ENCODE assay signal across 14 cellular contexts in genomic region chr1:30745156-30745833, GRCh38. TPM values are rescaled to one million over a fixed set of nuclear protein-coding genes. Genes with fewer than 3 reads are reported as not detected.
DNase-seq lines count a peak whose midpoint lies in the region; ATAC-seq and TF ChIP-seq lines count a peak whose summit lies in the region.
"Had no signal": no experiment of that assay in that cellular context is flagged by ENCODE, and none has a peak within 500 bp of the region (broad histone marks: within the 10 kb centered on the region; RNA-seq: fewer than 3 reads in every experiment).

No MANE protein-coding gene starts in this region.

- no peaks in the 10 kb centered on the region; the same call in 1 of the 2 replicates for H3K79me2 ChIP-seq in OCI-LY7 (ENCODE audit: insufficient read depth, low read depth, low read length)

- peaks cover 6% of the 10 kb centered on the region; the same call in 1 of the 2 replicates for H4K20me1 ChIP-seq in OCI-LY7 (ENCODE audit: insufficient read depth, low read length)

- H3K27me3 ChIP-seq in effector memory CD4-positive, alpha-beta T cell (replicated peaks; ENCODE audit: control insufficient read depth, insufficient read depth, low read length, poor library complexity, severe bottlenecking), result no peaks in the 10 kb centered on the region
- H3K27me3 ChIP-seq in spleen (replicated peaks in 1 of 7), result no peaks in the 10 kb centered on the region
- H3K27me3 ChIP-seq: gastroesophageal sphincter had no signal

- 54 to 63% (median 56%) methylated on average over 14 of the region's 14 CpGs for WGBS in spleen, 5 donors

- POLR2A ChIA-PET in OCI-LY7 (lab: Charles Lee), result interaction anchor here (0.7 to 4.7 kb wide), 5 partner anchors 10 to 25 kb away, joined by 3 to 55 read pairs (median 15); partner anchors contain the start of gene LAPTM5

- no peak for ATAC-seq in Right ventricle myocardium superior (ENCODE audit: poor library complexity)
- ATAC-seq: gastroesophageal sphincter had no signal

- H3K4me3 ChIP-seq in OCI-LY7 (ENCODE audit: low read depth, low read length, poor library complexity, severe bottlenecking) (peak overlapping the region; percentile 8), spleen (peak overlapping the region in 1 of 8 donors; percentile 80)
- peak overlapping the region; percentile 33 for H3K4me3 ChIP-seq in effector memory CD4-positive, alpha-beta T cell (ENCODE audit: insufficient read depth, low read depth, low read length, poor library complexity, severe bottlenecking)
- H3K4me3 ChIP-seq: gastroesophageal sphincter had no signal

- H3K36me3 ChIP-seq in OCI-LY7 (ENCODE audit: insufficient read depth, low read length) (no peaks in the 10 kb centered on the region), spleen (peaks cover 0 to 90% (median 26%) of the 10 kb centered on the region in 6 donors)
- H3K36me3 ChIP-seq in effector memory CD4-positive, alpha-beta T cell (ENCODE audit: control insufficient read depth, insufficient read depth, low read length), result peaks cover 27% of the 10 kb centered on the region
- H3K36me3 ChIP-seq: gastroesophageal sphincter had no signal

- intact Hi-C loops in OCI-LY7 (cut with micrococcal nuclease; ENCODE audit: unreplicated experiment) (no loop called here), spleen (cut with DNase I; ENCODE audit: low total_unique reads) (no loop called here), Right ventricle myocardium superior (cut with DNase I) (no loop called here)

- TF ChIP-seq CTCF in OCI-LY7 (conservative IDR thresholded peaks at IDR 0.05; ENCODE audit: low read length) (no peak), spleen (IDR thresholded peaks at IDR 0.05 in 8 of 11, conservative IDR thresholded peaks at IDR 0.05 in 3 of 11) (no peak)

- CTCF ChIA-PET in OCI-LY7 (lab: Charles Lee; ENCODE audit: unreplicated experiment), result no interaction called here

- H2AFZ ChIP-seq in OCI-LY7 (ENCODE audit: low read length), result no peak overlapping the region

- H3K27ac ChIP-seq in OCI-LY7 (ENCODE audit: low read depth, low read length, poor library complexity, severe bottlenecking) (peak overlapping the region; percentile 74), spleen (peak overlapping the region; percentile 79 to 99 (median 96))
- H3K27ac ChIP-seq in effector memory CD4-positive, alpha-beta T cell (ENCODE audit: insufficient read depth, low read length, poor library complexity, severe bottlenecking), result peak overlapping the region; percentile 93
- H3K27ac ChIP-seq: 22Rv1 had no signal

- H3K9me2 ChIP-seq in OCI-LY7 (ENCODE audit: insufficient read depth, low read length), result no peaks in the 10 kb centered on the region

- peak overlapping the region; percentile 70 for H3K4me2 ChIP-seq in OCI-LY7 (ENCODE audit: low read length)

- peaks cover 99% of the 10 kb centered on the region for H3K4me1 ChIP-seq in OCI-LY7 (ENCODE audit: insufficient read depth, low read length, poor library complexity, severe bottlenecking)
- H3K4me1 ChIP-seq in effector memory CD4-positive, alpha-beta T cell (ENCODE audit: control insufficient read depth, insufficient read depth, low read length, poor library complexity, severe bottlenecking), result peaks cover 94% of the 10 kb centered on the region
- H3K4me1 ChIP-seq in spleen, result peaks cover 89 to 100% (median 100%) of the 10 kb centered on the region in 6 donors

- H3K9me3 ChIP-seq in OCI-LY7 (ENCODE audit: low read length) (no peaks in the 10 kb centered on the region), spleen (no peaks in the 10 kb centered on the region)
- H3K9me3 ChIP-seq in effector memory CD4-positive, alpha-beta T cell (ENCODE audit: control insufficient read depth, low read length), result no peaks in the 10 kb centered on the region
- H3K9me3 ChIP-seq: gastroesophageal sphincter had no signal

- BruUV-seq in OCI-LY7 (replicated peaks; lab: Mats Ljungman, UMichigan), result no TSS peak

- no peak for TF ChIP-seq POLR2A in spleen (IDR thresholded peaks at IDR 0.05)

- DNase-seq in DMS53 (lab: John Stamatoyannopoulos, UW) (peak; percentile 23), DMS53 treated with DMSO at 0.1 percent for 48 hours (lab: John Stamatoyannopoulos, UW; ENCODE audit: unreplicated experiment) (no peak), OCI-LY7 (ENCODE audit: low spot score) (no peak), spleen (peak; percentile 78), Right ventricle myocardium superior (no peak), cortex of kidney (lab: John Stamatoyannopoulos, UW) (no peak), SKM-1 (lab: John Stamatoyannopoulos, UW; ENCODE audit: unreplicated experiment) (no peak)
- DNase-seq in effector memory CD4-positive, alpha-beta T cell, result peak in 1 of 3 donors; percentile 17
- DNase-seq: activated CD8-positive, alpha-beta memory T cell treated with anti-CD3 and anti-CD28 coated beads, Interleukin-2, amount 50 U/mL, for 48 hours; MV-4-11; NCI-H774; SW 1271 had no signal

RNA-seq across cellular contexts. Expression of gene LAPTM5, which starts 12.3 kb away (rescaled TPM):
- 91.2 and 113 TPM in 2 replicates for total RNA-seq in OCI-LY7 (2014; rRNA removed; shearing (Covaris generic))
- total RNA-seq in OCI-LY7 (2022) (137 and 163 TPM in 2 replicates), spleen (100 to 1,000 TPM; 473 to 747 (median 586) TPM), Right ventricle myocardium superior (19.5 TPM)
- 100 to 1,000 TPM; 419 to 691 (median 502) TPM for polyA plus RNA-seq in spleen

RNA-seq across cellular contexts. Expression of gene MATN1, which starts 21.9 kb away (rescaled TPM):
- total RNA-seq in OCI-LY7 (2014; rRNA removed; shearing (Covaris generic)), result 0.18 and 0.28 TPM in 2 replicates
- total RNA-seq in OCI-LY7 (2022) (0.42 TPM in 1 of 2 replicates, not detected in the other), spleen (1 to 10 TPM in 1 of 7 donors, under 1 TPM in 5, not detected in 1; 0.30 to 1.1 (median 0.69) TPM), Right ventricle myocardium superior (not detected)
- polyA plus RNA-seq in spleen, result under 1 TPM; 0.04 to 0.08 (median 0.06) TPM
- total RNA-seq: gastroesophageal sphincter had no signal

Comparison
In these comparisons a context has a peak if more than half of its experiments do, and no peak if none do; other contexts are left out.
1. DNase-seq: peak in DMS53 (single experiment) and spleen (single experiment); none in DMS53 treated with DMSO at 0.1 percent for 48 hours (single experiment), OCI-LY7 (single experiment), Right ventricle myocardium superior (single experiment), cortex of kidney (single experiment) and SKM-1 (single experiment).
2. Peak in every context shown above with its lines, with median percentiles within 50 percentile points of each other: H3K27ac ChIP-seq.